Comparison of ENCODE assay signal across 12 cellular contexts in genomic region chr2:209523778-209524362, GRCh38.
A peak's percentile ranks its signal among the peaks of the same experiment; 100 is the strongest.
DNase-seq lines count a peak whose midpoint lies in the region; ATAC-seq, FAIRE-seq and TF ChIP-seq lines count a peak whose summit lies in the region.
"Had no signal": no experiment of that assay in that cellular context is flagged by ENCODE, and none has a peak within 500 bp of the region (broad histone marks: within the 10 kb centered on the region; RNA-seq: fewer than 3 reads in every experiment).

No MANE protein-coding gene starts in this region.

- no peaks in the 10 kb centered on the region for H3K27me3 ChIP-seq in BLaER1
- no peaks in the 10 kb centered on the region for H3K27me3 ChIP-seq in astrocyte (ENCODE audit: insufficient read depth, low read length)
- H3K27me3 ChIP-seq in stomach, result no peaks in the 10 kb centered on the region

- peak; percentile 52 for FAIRE-seq in GM19239 (lab: Jason Lieb, UNC)
- FAIRE-seq in astrocyte (lab: Jason Lieb, UNC), result no peak

- H4K20me1 ChIP-seq in BLaER1 (no peaks in the 10 kb centered on the region), astrocyte (ENCODE audit: insufficient read depth, low read length) (no peaks in the 10 kb centered on the region)

- no peaks in the 10 kb centered on the region for H3K27me3 Mint-ChIP-seq in astrocyte (ENCODE audit: low read depth, unreplicated experiment)
- no peaks in the 10 kb centered on the region for H3K27me3 Mint-ChIP-seq in T-helper 2 cell treated with Interferon-gamma antibody and Interleukin-4, amounts not matched to agents 5 μg/mL and 100 μg/mL, for 36 hours (ENCODE audit: low read depth)

- TF ChIP-seq POLR2A in stomach (IDR thresholded peaks at IDR 0.05), result no peak

- H3K9me3 Mint-ChIP-seq in astrocyte (ENCODE audit: unreplicated experiment), result no peaks in the 10 kb centered on the region
- H3K9me3 Mint-ChIP-seq in T-helper 2 cell treated with Interferon-gamma antibody and Interleukin-4, amounts not matched to agents 5 μg/mL and 100 μg/mL, for 36 hours, result no peaks in the 10 kb centered on the region

- H2AFZ ChIP-seq in astrocyte (ENCODE audit: low read depth, low read length), result no peak overlapping the region

- H3K27ac ChIP-seq in BLaER1, result peak overlapping the region; percentile 85
- peak overlapping the region; percentile 35 for H3K27ac ChIP-seq in astrocyte (ENCODE audit: low read depth, low read length)
- no peak overlapping the region for H3K27ac ChIP-seq in stomach

- H3K4me3 ChIP-seq in BLaER1 (no peak overlapping the region), astrocyte (ENCODE audit: insufficient read depth, low read depth, low read length) (peak overlapping the region; percentile 2), stomach (no peak overlapping the region)

- no peaks in the 10 kb centered on the region for H3K36me3 Mint-ChIP-seq in astrocyte (ENCODE audit: low read depth, unreplicated experiment)
- no peaks in the 10 kb centered on the region for H3K36me3 Mint-ChIP-seq in T-helper 2 cell treated with Interferon-gamma antibody and Interleukin-4, amounts not matched to agents 5 μg/mL and 100 μg/mL, for 36 hours (ENCODE audit: low read depth)
- H3K36me3 Mint-ChIP-seq: immature natural killer cell had no signal

- no peaks in the 10 kb centered on the region for H3K79me2 ChIP-seq in astrocyte (ENCODE audit: insufficient read depth, low read length)

- H3K4me1 Mint-ChIP-seq in astrocyte (ENCODE audit: low read depth, unreplicated experiment), result peaks cover 18% of the 10 kb centered on the region
- peaks cover 8% of the 10 kb centered on the region for H3K4me1 Mint-ChIP-seq in T-helper 2 cell treated with Interferon-gamma antibody and Interleukin-4, amounts not matched to agents 5 μg/mL and 100 μg/mL, for 36 hours (ENCODE audit: low read depth)

- intact Hi-C loops in stomach (cut with DNase I; ENCODE audit: low total_unique reads), result no loop called here

- H3K4me1 ChIP-seq in BLaER1 (peaks cover 49% of the 10 kb centered on the region), astrocyte (ENCODE audit: insufficient read depth, low read length) (peaks cover 35% of the 10 kb centered on the region), stomach (peaks cover 7 to 18% (median 10%) of the 10 kb centered on the region in 4 donors)

- ATAC-seq in HG03060 (IDR thresholded peaks at IDR 0.05; ENCODE audit: low read depth, unreplicated experiment), result peak; percentile 65

- H3K27ac Mint-ChIP-seq in astrocyte (ENCODE audit: unreplicated experiment), result no peak overlapping the region
- no peak overlapping the region for H3K27ac Mint-ChIP-seq in T-helper 2 cell treated with Interferon-gamma antibody and Interleukin-4, amounts not matched to agents 5 μg/mL and 100 μg/mL, for 36 hours
- H3K27ac Mint-ChIP-seq: immature natural killer cell had no signal

- WGBS in stomach, 5 donors, result 72 to 81% (median 79%) methylated on average over 3 of the region's 3 CpGs

- no peak for DNase-seq in GM19239 (ENCODE audit: insufficient read length, low spot score)
- peak; percentile 33 for DNase-seq in astrocyte (ENCODE audit: low read depth)
- no peak for DNase-seq in 8988T
- DNase-seq in activated CD4-positive, alpha-beta T cell treated with anti-CD3 and anti-CD28 coated beads, Interleukin-2, amount 50 U/mL, for 48 hours, result no peak
- DNase-seq in stomach, result no peak
- DNase-seq in T-helper 2 cell treated with Interferon-gamma antibody and Interleukin-4, amounts not matched to agents 5 μg/mL and 100 μg/mL, for 36 hours (ENCODE audit: low spot score), result no peak
- DNase-seq: cortex of kidney, GOT3, immature natural killer cell, SHP77 had no signal

- peak overlapping the region; percentile 89 for H3K4me2 ChIP-seq in BLaER1
- H3K4me2 ChIP-seq in astrocyte (ENCODE audit: low read length), result peak overlapping the region; percentile 49

- no peak for TF ChIP-seq EP300 in stomach (IDR thresholded peaks at IDR 0.05)

- no peak overlapping the region for H3K4me3 Mint-ChIP-seq in astrocyte (ENCODE audit: unreplicated experiment)
- no peak overlapping the region for H3K4me3 Mint-ChIP-seq in T-helper 2 cell treated with Interferon-gamma antibody and Interleukin-4, amounts not matched to agents 5 μg/mL and 100 μg/mL, for 36 hours
- H3K4me3 Mint-ChIP-seq: immature natural killer cell had no signal

- TF ChIP-seq CTCF in astrocyte (IDR thresholded peaks at IDR 0.05; ENCODE audit: insufficient read depth, low read depth, low read length) (no peak), stomach (IDR thresholded peaks at IDR 0.05) (no peak)

- H3K36me3 ChIP-seq in BLaER1 (no peaks in the 10 kb centered on the region), astrocyte (ENCODE audit: insufficient read depth, low read length) (no peaks in the 10 kb centered on the region), stomach (no peaks in the 10 kb centered on the region)

- H3K9ac ChIP-seq in BLaER1 (no peak overlapping the region), astrocyte (ENCODE audit: low read length) (peak overlapping the region; percentile 0)

- H3K9me3 ChIP-seq in BLaER1, result no peaks in the 10 kb centered on the region
- H3K9me3 ChIP-seq in astrocyte (ENCODE audit: insufficient read depth, low read depth, low read length), result no peaks in the 10 kb centered on the region
- no peaks in the 10 kb centered on the region for H3K9me3 ChIP-seq in stomach

Comparison
In these comparisons a context has a peak if more than half of its experiments do, and no peak if none do; other contexts are left out.
1. H3K27ac ChIP-seq: peak in BLaER1 (single experiment) and astrocyte (single experiment); none in stomach (0 of 5).